Comparison of ENCODE assay signal across 7 cellular contexts in genomic region chr1:115088871-115089442, GRCh38. TPM values are rescaled to one million over a fixed set of nuclear protein-coding genes. Genes with fewer than 3 reads are reported as not detected.
DNase-seq lines count a peak whose midpoint lies in the region; ATAC-seq and FAIRE-seq lines count a peak whose summit lies in the region.

No MANE protein-coding gene starts in this region.

- no peak for DNase-seq in stimulated activated effector memory CD8-positive, alpha-beta T cell treated with anti-CD3 and anti-CD28 coated beads, Interleukin-12 subunit alpha, Interleukin-12 subunit beta, amount 100 ng/mL, for 72 hours (ENCODE audit: low spot score in 2 of 2)
- no peak for DNase-seq in stimulated activated CD4-positive, alpha-beta T cell treated with anti-CD3 and anti-CD28 coated beads, Interleukin-4, amount 100 ng/mL, for 24 hours
- no peak for DNase-seq in frontal cortex (ENCODE audit: low spot score in 2 of 2)

- H3K9me3 Mint-ChIP-seq in activated naive CD8-positive, alpha-beta T cell (ENCODE audit: low read depth) = no peaks in the 10 kb centered on the region
- no peaks in the 10 kb centered on the region for H3K9me3 Mint-ChIP-seq in stimulated activated effector memory CD8-positive, alpha-beta T cell treated with anti-CD3 and anti-CD28 coated beads, Interleukin-12 subunit alpha, Interleukin-12 subunit beta, amount 100 ng/mL, for 72 hours

- no peaks in the 10 kb centered on the region for H3K36me3 Mint-ChIP-seq in activated naive CD8-positive, alpha-beta T cell
- H3K36me3 Mint-ChIP-seq in stimulated activated effector memory CD8-positive, alpha-beta T cell treated with anti-CD3 and anti-CD28 coated beads, Interleukin-12 subunit alpha, Interleukin-12 subunit beta, amount 100 ng/mL, for 72 hours = no peaks in the 10 kb centered on the region

- H3K4me3 Mint-ChIP-seq in activated naive CD8-positive, alpha-beta T cell = peak overlapping the region; percentile 82
- H3K4me3 Mint-ChIP-seq in stimulated activated effector memory CD8-positive, alpha-beta T cell treated with anti-CD3 and anti-CD28 coated beads, Interleukin-12 subunit alpha, Interleukin-12 subunit beta, amount 100 ng/mL, for 72 hours = peak overlapping the region; percentile 75

- H3K36me3 ChIP-seq in HUES64 (ENCODE audit: insufficient read depth, low read length) = no peaks in the 10 kb centered on the region
- H3K36me3 ChIP-seq in iPS-20b (ENCODE audit: insufficient read depth, low read depth, low read length) = no peaks in the 10 kb centered on the region

- 1% methylated on average over 28 of the region's 28 CpGs for WGBS in HUES64

- peak overlapping the region; percentile 72 for H3K9ac ChIP-seq in HUES64 (ENCODE audit: low read depth, low read length)
- H3K9ac ChIP-seq in iPS-20b (ENCODE audit: low read depth, low read length) = peak overlapping the region; percentile 85; the same call in 1 of the 2 replicates

- FAIRE-seq in frontal cortex (lab: Jason Lieb, UNC) = no peak

- no peaks in the 10 kb centered on the region for H3K27me3 Mint-ChIP-seq in activated naive CD8-positive, alpha-beta T cell

- H3K4me3 ChIP-seq in HUES64 (ENCODE audit: low read length) (peak overlapping the region; percentile 74), iPS-20b (ENCODE audit: low read length) (peak overlapping the region; percentile 87)

- H3K9me3 ChIP-seq in HUES64 (ENCODE audit: insufficient read depth, low read depth, low read length) (no peaks in the 10 kb centered on the region), iPS-20b (ENCODE audit: insufficient read depth, low read depth, low read length) (no peaks in the 10 kb centered on the region)

- H3K27ac ChIP-seq in HUES64 (ENCODE audit: low read depth, low read length) (no peak overlapping the region), iPS-20b (ENCODE audit: low read length) (peak overlapping the region; percentile 16)

- H3K27ac Mint-ChIP-seq in activated naive CD8-positive, alpha-beta T cell = no peak overlapping the region
- H3K27ac Mint-ChIP-seq in stimulated activated effector memory CD8-positive, alpha-beta T cell treated with anti-CD3 and anti-CD28 coated beads, Interleukin-12 subunit alpha, Interleukin-12 subunit beta, amount 100 ng/mL, for 72 hours = no peak overlapping the region

- H3K27me3 ChIP-seq in HUES64 (ENCODE audit: insufficient read depth, low read length) (peaks cover 11% of the 10 kb centered on the region; the same call in 1 of the 2 replicates), iPS-20b (ENCODE audit: insufficient read depth, low read length) (peaks cover 20% of the 10 kb centered on the region)

- peaks cover 27% of the 10 kb centered on the region for H3K4me1 ChIP-seq in HUES64 (ENCODE audit: insufficient read depth, low read length)
- H3K4me1 ChIP-seq in iPS-20b (ENCODE audit: insufficient read depth, low read length) = peaks cover 9% of the 10 kb centered on the region; the same call in 1 of the 2 replicates

- no peak for ATAC-seq in stimulated activated effector memory CD8-positive, alpha-beta T cell treated with anti-CD3 and anti-CD28 coated beads, Interleukin-12 subunit alpha, Interleukin-12 subunit beta, amount 100 ng/mL, for 72 hours
- no peak for ATAC-seq in HG03457 (IDR thresholded peaks at IDR 0.05; ENCODE audit: unreplicated experiment)

- H3K4me1 Mint-ChIP-seq in activated naive CD8-positive, alpha-beta T cell (ENCODE audit: low read depth) = peaks cover 46% of the 10 kb centered on the region
- H3K4me1 Mint-ChIP-seq in stimulated activated effector memory CD8-positive, alpha-beta T cell treated with anti-CD3 and anti-CD28 coated beads, Interleukin-12 subunit alpha, Interleukin-12 subunit beta, amount 100 ng/mL, for 72 hours = peaks cover 57% of the 10 kb centered on the region

RNA-seq across cellular contexts. Expression of gene TSPAN2, which starts 0.3 kb away (rescaled TPM):
- polyA plus RNA-seq in HUES64 (2013, experiment 1 of 2) = 12.7 TPM
- 13.5 TPM for polyA plus RNA-seq in HUES64 (2013, experiment 2 of 2)
- 31.8 TPM for total RNA-seq in frontal cortex

RNA-seq across cellular contexts. Expression of gene TSHB, which starts 59.3 kb away (rescaled TPM):
- polyA plus RNA-seq in HUES64 (2013, experiment 1 of 2) = not detected
- polyA plus RNA-seq in HUES64 (2013, experiment 2 of 2) = not detected
- not detected for total RNA-seq in frontal cortex
